In genomic region chr11:209275-210121, GRCh38 we compare ENCODE assay signal across 8 cellular contexts. TPM values are rescaled to one million over a fixed set of nuclear protein-coding genes. Genes with fewer than 3 reads are reported as not detected.
A peak's percentile ranks its signal among the peaks of the same experiment; 100 is the strongest.
DNase-seq lines count a peak whose midpoint lies in the region; ATAC-seq lines count a peak whose summit lies in the region.

No MANE protein-coding gene starts in this region.

- H3K9me3 Mint-ChIP-seq in dendritic cell treated with granulocyte-macrophage colony-stimulating factor and Interleukin-4, amounts not matched to agents 40 ng/mL and 50 ng/mL, for 4 days = no peaks in the 10 kb centered on the region
- peaks cover 0 to 2% (median 0%) of the 10 kb centered on the region in 7 donors for H3K9me3 Mint-ChIP-seq in naive B cell

- H3K4me2 ChIP-seq in BLaER1 = peak overlapping the region; percentile 99

- no peaks in the 10 kb centered on the region for H3K9me3 ChIP-seq in BLaER1

- peak overlapping the region; percentile 99 for H3K27ac Mint-ChIP-seq in dendritic cell treated with granulocyte-macrophage colony-stimulating factor and Interleukin-4, amounts not matched to agents 40 ng/mL and 50 ng/mL, for 4 days
- peak overlapping the region in 4 of 6 donors; percentile 56 to 99 (median 98) for H3K27ac Mint-ChIP-seq in naive B cell

- H3K4me3 ChIP-seq in BLaER1 = peak overlapping the region; percentile 100

- peaks cover 67% of the 10 kb centered on the region for H3K36me3 ChIP-seq in BLaER1

- H3K4me1 ChIP-seq in BLaER1 = peaks cover 42% of the 10 kb centered on the region

- H4K20me1 ChIP-seq in BLaER1 = peaks cover 67% of the 10 kb centered on the region

- DNase-seq in LHCN-M2 (ENCODE audit: low read depth) = peak; percentile 26
- no peak for DNase-seq in naive B cell
- no peak for DNase-seq in amygdala (lab: John Stamatoyannopoulos, UW)
- no peak for DNase-seq in NCI-H146 treated with DMSO at 0.1 percent for 48 hours (lab: John Stamatoyannopoulos, UW; ENCODE audit: unreplicated experiment)

- H3K36me3 Mint-ChIP-seq in dendritic cell treated with granulocyte-macrophage colony-stimulating factor and Interleukin-4, amounts not matched to agents 40 ng/mL and 50 ng/mL, for 4 days (ENCODE audit: low read depth) = peaks cover 98% of the 10 kb centered on the region
- peaks cover 0 to 17% of the 10 kb centered on the region in 2 donors for H3K36me3 Mint-ChIP-seq in naive B cell

- H3K9ac ChIP-seq in BLaER1 = peak overlapping the region; percentile 98

- H3K4me1 Mint-ChIP-seq in dendritic cell treated with granulocyte-macrophage colony-stimulating factor and Interleukin-4, amounts not matched to agents 40 ng/mL and 50 ng/mL, for 4 days (ENCODE audit: low read depth) = peaks cover 50% of the 10 kb centered on the region
- peaks cover 32 to 43% (median 41%) of the 10 kb centered on the region in 3 donors for H3K4me1 Mint-ChIP-seq in naive B cell

- H3K27me3 Mint-ChIP-seq in dendritic cell treated with granulocyte-macrophage colony-stimulating factor and Interleukin-4, amounts not matched to agents 40 ng/mL and 50 ng/mL, for 4 days = no peaks in the 10 kb centered on the region
- H3K27me3 Mint-ChIP-seq in naive B cell = no peaks in the 10 kb centered on the region

- ATAC-seq in naive B cell (ENCODE audit: low read depth in 2 of 2) = no peak
- no peak for ATAC-seq in GM21717 (IDR thresholded peaks at IDR 0.05; ENCODE audit: unreplicated experiment)
- ATAC-seq in HG03565 (IDR thresholded peaks at IDR 0.05; ENCODE audit: unreplicated experiment) = no peak

- intact Hi-C loops in dendritic cell treated with granulocyte-macrophage colony-stimulating factor and Interleukin-4, amounts not matched to agents 40 ng/mL and 50 ng/mL, for 4 days (cut with micrococcal nuclease) = loop anchor here (10.0 kb wide), 1 partner anchor 295 kb away; the partner anchor contains the start of gene RNH1

- peak overlapping the region; percentile 97 for H3K27ac ChIP-seq in BLaER1

- peak overlapping the region; percentile 87 for H3K4me3 Mint-ChIP-seq in dendritic cell treated with granulocyte-macrophage colony-stimulating factor and Interleukin-4, amounts not matched to agents 40 ng/mL and 50 ng/mL, for 4 days
- H3K4me3 Mint-ChIP-seq in naive B cell = peak overlapping the region; percentile 94 to 100 (median 98)

- H3K27me3 ChIP-seq in BLaER1 = no peaks in the 10 kb centered on the region

RNA-seq across cellular contexts. Expression of gene RIC8A, which starts 2.0 kb away (rescaled TPM):
- total RNA-seq in LHCN-M2 (2014; rRNA removed) = 152 and 183 TPM in 2 replicates
- 160 TPM for polyA plus RNA-seq in LHCN-M2 (2012)
- 10 to 100 TPM; 66.8 to 83.6 (median 72.6) TPM for polyA plus RNA-seq in naive B cell (ENCODE audit: low read depth in 6 of 6)

RNA-seq across cellular contexts. Expression of gene BET1L, which starts 2.3 kb away (rescaled TPM):
- 11.1 and 17.2 TPM in 2 replicates for total RNA-seq in LHCN-M2 (2014; rRNA removed)
- 32.3 TPM for polyA plus RNA-seq in LHCN-M2 (2012)
- 10 to 100 TPM; 23.4 to 72.3 (median 44.7) TPM for polyA plus RNA-seq in naive B cell (ENCODE audit: low read depth in 6 of 6)

RNA-seq across cellular contexts. Expression of gene SCGB1C1, which starts 16.6 kb away (rescaled TPM):
- total RNA-seq in LHCN-M2 (2014; rRNA removed) = not detected in 2 replicates
- not detected for polyA plus RNA-seq in LHCN-M2 (2012)
- polyA plus RNA-seq in naive B cell (ENCODE audit: low read depth in 6 of 6) = 1 to 10 TPM in 2 of 6 donors, not detected in 4; 1.9 to 2.1 TPM

RNA-seq across cellular contexts. Expression of gene SIRT3, which starts 26.6 kb away (rescaled TPM):
- 7.9 and 8.6 TPM in 2 replicates for total RNA-seq in LHCN-M2 (2014; rRNA removed)
- 9.6 TPM for polyA plus RNA-seq in LHCN-M2 (2012)
- 10 to 100 TPM in 3 of 6 donors, 1 to 10 TPM in 3; 1.4 to 14.2 (median 8.8) TPM for polyA plus RNA-seq in naive B cell (ENCODE audit: low read depth in 6 of 6)

RNA-seq across cellular contexts. Expression of gene PSMD13, which starts 27.3 kb away (rescaled TPM):
- 122 and 135 TPM in 2 replicates for total RNA-seq in LHCN-M2 (2014; rRNA removed)
- polyA plus RNA-seq in LHCN-M2 (2012) = 171 TPM
- polyA plus RNA-seq in naive B cell (ENCODE audit: low read depth in 6 of 6) = 100 to 1,000 TPM; 193 to 258 (median 215) TPM
